Comparison of ENCODE assay signal across 9 cellular contexts in the genomic region with DNA sequence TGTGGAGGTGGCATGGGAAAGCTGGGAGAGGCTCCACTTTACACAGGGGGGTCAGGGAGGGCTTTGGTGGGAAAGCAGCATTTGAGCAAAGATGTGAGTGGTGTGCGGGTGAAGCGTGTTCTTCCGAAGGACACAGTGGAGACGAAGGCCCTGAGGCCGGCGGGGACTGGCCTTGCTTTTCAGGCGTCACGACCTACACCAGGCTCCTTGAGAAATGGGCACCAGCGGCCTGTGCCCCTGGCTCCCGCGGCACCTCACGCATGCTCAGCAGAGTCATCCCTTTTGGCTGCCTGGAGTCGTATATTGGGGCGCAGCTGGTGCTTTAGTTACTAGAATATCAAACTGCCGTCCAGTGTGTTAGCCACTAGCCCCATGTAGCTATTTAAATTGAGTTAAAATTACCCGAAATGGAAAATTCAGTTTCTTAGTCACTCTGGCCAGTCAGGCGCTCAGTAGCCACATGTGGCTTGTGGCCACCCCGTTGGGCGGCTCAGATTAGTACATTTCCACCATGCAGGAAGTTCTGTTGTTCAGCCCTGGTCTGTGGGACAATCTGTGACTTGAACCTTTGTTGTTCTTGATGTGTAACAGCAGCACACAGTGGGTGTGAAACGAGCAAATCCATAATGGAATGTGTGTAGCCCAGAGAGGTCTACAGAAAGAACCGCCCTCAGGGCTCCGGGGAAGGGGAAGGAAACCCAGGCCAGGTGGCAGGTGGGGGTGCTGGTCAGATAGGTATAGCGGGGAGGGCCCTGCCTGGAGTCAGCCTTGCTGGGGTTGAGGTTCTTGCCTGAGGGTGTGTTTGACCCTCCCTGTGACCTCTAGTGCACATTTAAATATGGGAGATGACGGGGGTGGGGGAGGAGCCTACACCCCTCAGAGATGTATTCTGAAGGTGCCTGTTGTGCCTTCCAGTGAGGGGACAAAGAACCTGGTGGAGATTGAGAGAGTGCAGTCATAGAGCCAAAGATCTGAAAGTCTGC. TPM values are rescaled to one million over a fixed set of nuclear protein-coding genes. Genes with fewer than 3 reads are reported as not detected.
DNase-seq lines count a peak whose midpoint lies in the region; ATAC-seq and FAIRE-seq lines count a peak whose summit lies in the region.
"Had no signal": no experiment of that assay in that cellular context is flagged by ENCODE, and none has a peak within 500 bp of the region (broad histone marks: within the 10 kb centered on the region; RNA-seq: fewer than 3 reads in every experiment).

No MANE protein-coding gene starts in this region.

- CTCF ChIA-PET in CD4-positive, alpha-beta memory T cell (lab: Charles Lee; ENCODE audit: partially characterized antibody) = interaction anchor here (1.7 to 2.7 kb wide), 2 partner anchors 22 to 32 kb away, joined by 4 to 27 read pairs; no protein-coding TSS in a partner anchor

- peak overlapping the region in 7 of 8 donors; percentile 55 to 92 (median 77) for H3K4me3 Mint-ChIP-seq in CD4-positive, alpha-beta memory T cell
- peak overlapping the region; percentile 87 for H3K4me3 Mint-ChIP-seq in T-helper 17 cell
- H3K4me3 Mint-ChIP-seq in memory B cell = peak overlapping the region; percentile 1

- H3K36me3 Mint-ChIP-seq in CD4-positive, alpha-beta memory T cell = peaks cover 8 to 10% of the 10 kb centered on the region in 2 donors
- H3K36me3 Mint-ChIP-seq in T-helper 17 cell (ENCODE audit: low read depth) = peaks cover 7% of the 10 kb centered on the region
- H3K36me3 Mint-ChIP-seq in memory B cell = peaks cover 13% of the 10 kb centered on the region

- no peaks in the 10 kb centered on the region for H3K27me3 Mint-ChIP-seq in CD4-positive, alpha-beta memory T cell
- H3K27me3 Mint-ChIP-seq in T-helper 17 cell (no peaks in the 10 kb centered on the region), memory B cell (no peaks in the 10 kb centered on the region)

- ATAC-seq in T-helper 17 cell (no peak), memory B cell (ENCODE audit: low read depth) (peak; percentile 45)

- DNase-seq in CD4-positive, alpha-beta memory T cell = no peak
- DNase-seq in H7 = peak; percentile 70
- DNase-seq in T-helper 17 cell = no peak
- no peak for DNase-seq in memory B cell (ENCODE audit: low spot score in 2 of 2)
- DNase-seq in AG08396 (ENCODE audit: low spot score) = no peak
- no peak for DNase-seq in stimulated activated naive CD4-positive, alpha-beta T cell treated with Interleukin-2 at 50 U/mL for 16 hours (lab: John Stamatoyannopoulos, UW)
- DNase-seq in stimulated activated naive CD4-positive, alpha-beta T cell (lab: John Stamatoyannopoulos, UW) = no peak
- DNase-seq in small intestine = no peak
- DNase-seq: erythroblast had no signal

- H3K4me1 ChIP-seq in CD4-positive, alpha-beta memory T cell (ENCODE audit: insufficient read depth, low read length) = peaks cover 81% of the 10 kb centered on the region
- peaks cover 8 to 21% of the 10 kb centered on the region in 2 donors for H3K4me1 ChIP-seq in small intestine (ENCODE audit: control insufficient read depth in 2 of 2, insufficient read depth in 1 of 2, low read depth in 1 of 2, low read length in 1 of 2)

- H3K4me3 ChIP-seq in CD4-positive, alpha-beta memory T cell (ENCODE audit: low read length in 2 of 2) = no peak overlapping the region
- H3K4me3 ChIP-seq in H7 (ENCODE audit: insufficient read depth, low read depth, low read length) (no peak overlapping the region), small intestine (ENCODE audit: low read depth in 1 of 2, low read length in 2 of 2) (no peak overlapping the region)

- intact Hi-C loops in CD4-positive, alpha-beta memory T cell (cut with micrococcal nuclease) = no loop called here

- POLR2A ChIA-PET in CD4-positive, alpha-beta memory T cell (lab: Charles Lee; ENCODE audit: partially characterized antibody) = interaction anchor here (4.9 kb wide), 1 partner anchor 12 kb away, joined by 45 read pairs; no protein-coding TSS in a partner anchor

- no peaks in the 10 kb centered on the region for H3K27me3 ChIP-seq in CD4-positive, alpha-beta memory T cell (ENCODE audit: insufficient read depth, low read length)
- H3K27me3 ChIP-seq in H7 (ENCODE audit: control insufficient read depth, insufficient read depth, low read length) (no peaks in the 10 kb centered on the region), small intestine (ENCODE audit: control insufficient read depth in 2 of 2, insufficient read depth in 2 of 2, low read length in 2 of 2) (no peaks in the 10 kb centered on the region)

- no peak for FAIRE-seq in small intestine (lab: Jason Lieb, UNC)

- H3K9me3 Mint-ChIP-seq in CD4-positive, alpha-beta memory T cell = peaks cover 0 to 2% (median 0%) of the 10 kb centered on the region in 8 donors
- H3K9me3 Mint-ChIP-seq in memory B cell = peaks cover 4% of the 10 kb centered on the region

- 80 to 89% (median 82%) methylated on average over 24 of the region's 24 CpGs for WGBS in small intestine, 3 donors

- peak overlapping the region; percentile 88 to 98 (median 91) for H3K27ac Mint-ChIP-seq in CD4-positive, alpha-beta memory T cell
- H3K27ac Mint-ChIP-seq in T-helper 17 cell = peak overlapping the region; percentile 96
- peak overlapping the region; percentile 46 for H3K27ac Mint-ChIP-seq in memory B cell

- H3K36me3 ChIP-seq in CD4-positive, alpha-beta memory T cell (ENCODE audit: insufficient read depth, low read length) = no peaks in the 10 kb centered on the region
- H3K36me3 ChIP-seq in H7 (replicated peaks; ENCODE audit: control insufficient read depth, insufficient read depth, low read length) (no peaks in the 10 kb centered on the region), small intestine (ENCODE audit: control insufficient read depth in 2 of 2, insufficient read depth in 2 of 2, low read length in 2 of 2) (no peaks in the 10 kb centered on the region)

- peak overlapping the region; percentile 52 for H3K27ac ChIP-seq in CD4-positive, alpha-beta memory T cell (ENCODE audit: low read depth, low read length)
- H3K27ac ChIP-seq in small intestine (ENCODE audit: low read depth in 1 of 2, low read length in 1 of 2) = peak overlapping the region in 1 of 2 donors; percentile 63

- H3K9me3 ChIP-seq in CD4-positive, alpha-beta memory T cell (ENCODE audit: control insufficient read depth in 1 of 2, low read length in 2 of 2) = no peaks in the 10 kb centered on the region
- H3K9me3 ChIP-seq in T-helper 17 cell (ENCODE audit: control insufficient read depth, low read length, poor library complexity, severe bottlenecking) = no peaks in the 10 kb centered on the region
- H3K9me3 ChIP-seq in small intestine (ENCODE audit: control insufficient read depth, low read depth) = no peaks in the 10 kb centered on the region

- H3K4me1 Mint-ChIP-seq in CD4-positive, alpha-beta memory T cell = peaks cover 58 to 93% (median 78%) of the 10 kb centered on the region in 4 donors
- H3K4me1 Mint-ChIP-seq in T-helper 17 cell (peaks cover 60% of the 10 kb centered on the region), memory B cell (peaks cover 53% of the 10 kb centered on the region)

RNA-seq across cellular contexts. Expression of gene TBC1D14, which starts 30.4 kb away (rescaled TPM):
- 10 to 100 TPM; 73.7 to 80.7 TPM for total RNA-seq in CD4-positive, alpha-beta memory T cell
- 10 to 100 TPM; 40.7 to 52.2 TPM for polyA plus RNA-seq in CD4-positive, alpha-beta memory T cell
- total RNA-seq in H7 (2014; rRNA removed; shearing (Covaris generic)) = 55.8 and 58.3 TPM in 2 replicates
- 10 to 100 TPM; 49.1 to 55.2 TPM for total RNA-seq in T-helper 17 cell
- polyA plus RNA-seq in small intestine = 10 to 100 TPM; 16.8 to 31.5 (median 18.9) TPM

Comparison
In these comparisons a context has a peak if more than half of its experiments do, and no peak if none do; other contexts are left out.
1. H3K27ac Mint-ChIP-seq: peak in every context shown above with its lines; median percentile 96 in T-helper 17 cell; 91 in CD4-positive, alpha-beta memory T cell; 46 in memory B cell.
2. H3K4me3 Mint-ChIP-seq: peak in every context shown above with its lines; median percentile 87 in T-helper 17 cell; 77 in CD4-positive, alpha-beta memory T cell; 1 in memory B cell.